ENCODE assay signal across 8 cellular contexts in the genomic region with DNA sequence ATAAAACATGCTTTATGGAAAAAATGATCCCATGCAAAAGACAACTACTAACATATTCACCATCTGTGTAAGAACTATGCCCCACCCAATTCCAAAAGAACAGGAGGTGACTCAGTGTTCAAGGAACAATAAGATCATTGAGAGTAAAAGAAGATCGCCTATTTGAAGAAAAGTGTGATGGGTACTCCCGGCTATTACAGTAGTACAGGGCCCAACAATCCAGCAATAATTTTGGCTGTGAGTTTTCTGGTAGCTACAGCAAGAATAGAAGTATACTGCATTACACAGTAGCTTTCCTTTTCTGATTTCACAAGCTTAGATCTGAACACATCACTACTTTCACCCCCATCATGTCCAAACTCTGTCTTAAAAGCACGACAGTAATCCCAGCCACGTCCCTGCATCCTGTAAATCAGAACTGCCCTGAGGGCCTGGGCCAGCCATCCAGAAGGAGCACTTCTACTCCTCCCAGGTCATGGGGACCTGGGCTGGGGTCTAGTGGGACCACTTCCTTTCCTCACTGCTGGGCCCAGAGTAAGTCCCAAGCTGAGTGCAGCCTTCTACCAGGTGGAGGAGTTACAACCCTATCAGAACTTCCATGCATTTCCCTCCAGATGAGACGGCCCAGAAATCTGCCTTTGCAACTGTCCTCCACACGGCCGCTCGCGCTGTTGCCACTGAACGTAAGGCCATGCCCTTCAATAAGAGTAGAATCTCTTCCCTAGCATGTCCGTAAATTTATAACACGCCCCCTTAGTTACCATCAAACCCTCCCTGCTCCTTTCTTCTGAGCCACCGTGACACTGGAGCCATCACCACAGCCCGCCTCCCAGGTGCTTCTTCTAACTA. TPM values are rescaled to one million over a fixed set of nuclear protein-coding genes. Genes with fewer than 3 reads are reported as not detected.
A peak's percentile ranks its signal among the peaks of the same experiment; 100 is the strongest.
DNase-seq lines count a peak whose midpoint lies in the region; ATAC-seq and TF ChIP-seq lines count a peak whose summit lies in the region.

No MANE protein-coding gene starts in this region.

- H3K27me3 Mint-ChIP-seq in brain = no peaks in the 10 kb centered on the region

- TF ChIP-seq CTCF in brain (conservative IDR thresholded peaks at IDR 0.05) = no peak

- H2BK5ac ChIP-seq in mesenchymal stem cell (ENCODE audit: low read depth, low read length, poor library complexity, severe bottlenecking) = no peak overlapping the region

- no peaks in the 10 kb centered on the region for H3K9me3 ChIP-seq in mesenchymal stem cell (ENCODE audit: control insufficient read depth, low read length)

- no peak overlapping the region for H3K23ac ChIP-seq in mesenchymal stem cell (ENCODE audit: low read length in 2 of 2)

- 60% methylated on average over 10 of the region's 14 CpGs for WGBS in mesenchymal stem cell

- peak overlapping the region; percentile 44 to 67 for H3K18ac ChIP-seq in mesenchymal stem cell (ENCODE audit: low read depth in 1 of 2, low read length in 2 of 2)

- H3K14ac ChIP-seq in mesenchymal stem cell (ENCODE audit: low read length in 2 of 2) = no peak overlapping the region

- H2BK15ac ChIP-seq in mesenchymal stem cell (ENCODE audit: low read depth, poor library complexity, severe bottlenecking) = peak overlapping the region; percentile 30

- H3K9ac ChIP-seq in mesenchymal stem cell (ENCODE audit: low read length) = peak overlapping the region; percentile 92

- peaks cover 62% of the 10 kb centered on the region for H3K4me1 Mint-ChIP-seq in brain

- peak overlapping the region in 4 of 5 experiments; percentile 8 to 81 (median 78) for H3K27ac Mint-ChIP-seq in brain

- H3K27me3 ChIP-seq in mesenchymal stem cell (ENCODE audit: control insufficient read depth in 1 of 2, insufficient read depth in 1 of 2, low read length in 2 of 2) = no peaks in the 10 kb centered on the region

- H3K4me1 ChIP-seq in mesenchymal stem cell (ENCODE audit: control insufficient read depth, insufficient read depth, low read depth, low read length) = peaks cover 18% of the 10 kb centered on the region

- no peaks in the 10 kb centered on the region for H3K36me3 Mint-ChIP-seq in brain

- peak overlapping the region; percentile 7 to 64 for H2BK12ac ChIP-seq in mesenchymal stem cell (ENCODE audit: low read length in 2 of 2)

- H2AFZ ChIP-seq in mesenchymal stem cell (ENCODE audit: low read depth, low read length) = no peak overlapping the region

- H3K4me3 ChIP-seq in mesenchymal stem cell (ENCODE audit: insufficient read depth in 1 of 2, low read depth in 1 of 2, low read length in 2 of 2) = peak overlapping the region in 1 of 2 experiments; percentile 58

- ATAC-seq in GM19395 (IDR thresholded peaks at IDR 0.05; ENCODE audit: unreplicated experiment) (no peak), GM18868 (IDR thresholded peaks at IDR 0.05; ENCODE audit: unreplicated experiment) (no peak)

- peak overlapping the region; percentile 20 for H4K8ac ChIP-seq in mesenchymal stem cell (ENCODE audit: low read length)

- peak overlapping the region; percentile 15 for H2BK120ac ChIP-seq in mesenchymal stem cell (ENCODE audit: low read depth, low read length)

- H3K4ac ChIP-seq in mesenchymal stem cell (ENCODE audit: low read depth in 1 of 2, low read length in 2 of 2) = peak overlapping the region; percentile 9 to 75

- H3K27ac ChIP-seq in mesenchymal stem cell (ENCODE audit: low read length, poor library complexity, severe bottlenecking) = peak overlapping the region; percentile 77

- peak overlapping the region; percentile 33 for H2AK5ac ChIP-seq in mesenchymal stem cell (ENCODE audit: low read length, severe bottlenecking)

- peaks cover 0 to 3% of the 10 kb centered on the region in 2 experiments for H3K36me3 ChIP-seq in mesenchymal stem cell (ENCODE audit: control insufficient read depth in 1 of 2, insufficient read depth in 2 of 2, low read depth in 1 of 2, low read length in 2 of 2)

- DNase-seq in AML-193 (lab: John Stamatoyannopoulos, UW) = peak; percentile 16 to 32
- peak; percentile 86 for DNase-seq in M059J (ENCODE audit: low read depth)
- DNase-seq in mesenchymal stem cell = peak; percentile 82
- no peak for DNase-seq in NCI-H1092 treated with DMSO at 0.1 percent for 48 hours (lab: John Stamatoyannopoulos, UW)
- DNase-seq in NCI-H345 treated with DMSO at 0.1 percent for 48 hours (lab: John Stamatoyannopoulos, UW; ENCODE audit: unreplicated experiment) = no peak

- H3K9me3 Mint-ChIP-seq in brain = no peaks in the 10 kb centered on the region

- H3K4me3 Mint-ChIP-seq in brain = peak overlapping the region in 3 of 5 experiments; percentile 33 to 60 (median 50)

- peak overlapping the region; percentile 22 for H4K91ac ChIP-seq in mesenchymal stem cell (ENCODE audit: low read length)

- no peaks in the 10 kb centered on the region for H3K79me1 ChIP-seq in mesenchymal stem cell (replicated peaks; ENCODE audit: low read length, poor library complexity, severe bottlenecking)

- no peak overlapping the region for H3K4me2 ChIP-seq in mesenchymal stem cell (ENCODE audit: low read length, poor library complexity, severe bottlenecking)

RNA-seq across cellular contexts. Expression of gene ESYT2, which starts 7.9 kb away (rescaled TPM):
- total RNA-seq in M059J (2014; rRNA removed; shearing (Covaris generic)) = 36.5 and 69.8 TPM in 2 replicates
- polyA plus RNA-seq in brain (ENCODE audit: insufficient read depth, low read depth, low replicate concordance) = 32.1 TPM
- 31.0 TPM for polyA plus RNA-seq in mesenchymal stem cell (2013, experiment 1 of 2)
- 31.9 TPM for polyA plus RNA-seq in mesenchymal stem cell (2013, experiment 2 of 2)

RNA-seq across cellular contexts. Expression of gene DYNC2I1, which starts 35.0 kb away (rescaled TPM):
- 2.4 and 6.1 TPM in 2 replicates for total RNA-seq in M059J (2014; rRNA removed; shearing (Covaris generic))
- 4.6 TPM for polyA plus RNA-seq in brain (ENCODE audit: insufficient read depth, low read depth, low replicate concordance)
- polyA plus RNA-seq in mesenchymal stem cell (2013, experiment 1 of 2) = 11.8 TPM
- polyA plus RNA-seq in mesenchymal stem cell (2013, experiment 2 of 2) = 10.7 TPM

Comparison
In these comparisons a context has a peak if more than half of its experiments do, and no peak if none do; other contexts are left out.
1. DNase-seq: peak in AML-193 (2 of 2), M059J (single experiment) and mesenchymal stem cell (single experiment); none in NCI-H1092 treated with DMSO at 0.1 percent for 48 hours (single experiment) and NCI-H345 treated with DMSO at 0.1 percent for 48 hours (single experiment).